In genomic region chr2:11348209-11348749, GRCh38 we compare ENCODE assay signal across 18 cellular contexts. TPM values are rescaled to one million over a fixed set of nuclear protein-coding genes. Genes with fewer than 3 reads are reported as not detected.
DNase-seq lines count a peak whose midpoint lies in the region; ATAC-seq, FAIRE-seq and TF ChIP-seq lines count a peak whose summit lies in the region.
"Had no signal": no experiment of that assay in that cellular context is flagged by ENCODE, and none has a peak within 500 bp of the region (broad histone marks: within the 10 kb centered on the region; RNA-seq: fewer than 3 reads in every experiment).

No MANE protein-coding gene starts in this region.

- H2BK15ac ChIP-seq in H1 (ENCODE audit: low read length) = no peak overlapping the region

- peaks cover 0 to 3% of the 10 kb centered on the region in 2 experiments; a peak in 3 of 4 replicates for H3K79me2 ChIP-seq in H1 (ENCODE audit: control insufficient read depth in 1 of 2, insufficient read depth in 2 of 2, low read length in 2 of 2)

- no peak overlapping the region for H2BK120ac ChIP-seq in H1 (replicated peaks; ENCODE audit: low read depth, low read length)

- H3K4me2 ChIP-seq in H1 (ENCODE audit: insufficient read depth in 1 of 2, low read depth in 2 of 2, low read length in 2 of 2) = no peak overlapping the region

- H3K18ac ChIP-seq in H1 (ENCODE audit: extremely low read depth, low read length) = no peak overlapping the region

- TF ChIP-seq CTCF in H1 (IDR thresholded peaks at IDR 0.05; ENCODE audit: control extremely low read depth in 1 of 3, insufficient read depth in 1 of 3, low read depth in 1 of 3, low read length in 3 of 3) = no peak

- TF ChIP-seq RAD21 in H1 (IDR thresholded peaks at IDR 0.05 in 1 of 2, conservative IDR thresholded peaks at IDR 0.05 in 1 of 2; ENCODE audit: low read depth in 2 of 2, low read length in 2 of 2) = no peak

- H3K9me3 ChIP-seq in H1 (ENCODE audit: insufficient read depth in 2 of 2, low read depth in 1 of 2, low read length in 1 of 2) (no peaks in the 10 kb centered on the region), subcutaneous abdominal adipose tissue (ENCODE audit: control insufficient read depth in 5 of 5, low read length in 5 of 5) (no peaks in the 10 kb centered on the region)
- H3K9me3 ChIP-seq: SJCRH30, thoracic aorta had no signal

- peak overlapping the region; percentile 5 for H3K4ac ChIP-seq in H1 (replicated peaks; ENCODE audit: insufficient read length, low read depth, low read length)

- ATAC-seq in GM18505 (IDR thresholded peaks at IDR 0.05; ENCODE audit: unreplicated experiment) = no peak
- ATAC-seq: effector memory CD8-positive, alpha-beta T cell; PC-3; T-helper 17 cell had no signal

- POLR2A ChIA-PET in H1 (lab: Charles Lee; ENCODE audit: partially characterized antibody) = no interaction called here

- H2AFZ ChIP-seq in H1 (ENCODE audit: low read length) = 0 out of 2 replicates have a peak overlapping the region, but pooled peaks have one; percentile 58

- H3K23me2 ChIP-seq in H1 (ENCODE audit: low read depth, low read length) = peaks cover 7% of the 10 kb centered on the region

- TF ChIP-seq EP300 in H1 (IDR thresholded peaks at IDR 0.05; ENCODE audit: borderline replicate concordance in 1 of 2, low read depth in 2 of 2, low read length in 2 of 2) = no peak

- H4K91ac ChIP-seq in H1 (replicated peaks; ENCODE audit: insufficient read length, low read length) = no peak overlapping the region

- H4K8ac ChIP-seq in H1 (ENCODE audit: extremely low read depth, insufficient read depth, low read length) = no peak overlapping the region

- H4K5ac ChIP-seq in H1 (ENCODE audit: insufficient read length, low read depth, low read length) = no peak overlapping the region

- H3K27me3 ChIP-seq in H1 (replicated peaks in 1 of 4; ENCODE audit: control insufficient read depth in 3 of 4, extremely low read depth in 1 of 4, insufficient read depth in 3 of 4, low read length in 3 of 4) (no peaks in the 10 kb centered on the region), subcutaneous abdominal adipose tissue (ENCODE audit: control insufficient read depth in 5 of 5, insufficient read depth in 4 of 5, low read length in 5 of 5) (no peaks in the 10 kb centered on the region)

- H3K23ac ChIP-seq in H1 (ENCODE audit: insufficient read length) = no peak overlapping the region

- no peak overlapping the region for H2BK12ac ChIP-seq in H1 (ENCODE audit: low read depth, low read length)

- no peak overlapping the region for H3K14ac ChIP-seq in H1 (ENCODE audit: insufficient read length)

- no peak overlapping the region for H3K4me3 ChIP-seq in H1 (ENCODE audit: extremely low read depth in 1 of 4, insufficient read depth in 2 of 4, low read depth in 3 of 4, low read length in 4 of 4)
- peak overlapping the region in 1 of 5 donors; percentile 34 for H3K4me3 ChIP-seq in subcutaneous abdominal adipose tissue (ENCODE audit: low read depth in 1 of 5, low read length in 5 of 5)
- H3K4me3 ChIP-seq: SJCRH30, thoracic aorta had no signal

- H3K4me1 ChIP-seq in H1 (replicated peaks in 1 of 4; ENCODE audit: control insufficient read depth in 3 of 4, insufficient read depth in 4 of 4, low read length in 3 of 4) (peaks cover 0 to 5% (median 0%) of the 10 kb centered on the region in 4 experiments; a peak in 4 of 7 replicates), subcutaneous abdominal adipose tissue (ENCODE audit: control insufficient read depth in 5 of 5, insufficient read depth in 5 of 5, low read length in 5 of 5) (peaks cover 0 to 31% (median 27%) of the 10 kb centered on the region in 5 donors)

- CTCF ChIA-PET in H1 (lab: Charles Lee; ENCODE audit: partially characterized antibody) = interaction anchor here (0.8 to 1.3 kb wide), 4 partner anchors 9 to 64 kb away, joined by 3 to 5 read pairs (median 3); no protein-coding TSS in a partner anchor

- no peak overlapping the region for H3K27ac ChIP-seq in H1 (ENCODE audit: low read depth, low read length)
- peak overlapping the region; percentile 71 for H3K27ac ChIP-seq in subcutaneous abdominal adipose tissue (ENCODE audit: low read depth, low read length)
- H3K27ac ChIP-seq: SJCRH30, thoracic aorta had no signal

- DNase-seq in NCI-H69 (lab: John Stamatoyannopoulos, UW) (peak; percentile 2), H1 (ENCODE audit: low read depth in 1 of 2, low spot score in 2 of 2) (no peak), medulla oblongata (ENCODE audit: extremely low spot score) (peak; percentile 50), NAMALWA (ENCODE audit: low spot score) (no peak)
- no peak for DNase-seq in stimulated activated naive CD4-positive, alpha-beta T cell (lab: John Stamatoyannopoulos, UW)
- DNase-seq: activated CD4-positive, alpha-beta memory T cell treated with anti-CD3 and anti-CD28 coated beads for 36 hours; activated T-cell treated with anti-CD3 and anti-CD28 coated beads for 4 hours; COR-L47; DND-41; effector memory CD8-positive, alpha-beta T cell; mesenchymal stem cell; NCI-H1436 treated with DMSO at 0.1 percent for 48 hours; SJCRH30; T-helper 17 cell had no signal

- WGBS in H1 (ENCODE audit: extremely low coverage in 1 of 2, insufficient coverage in 1 of 2, insufficient read length in 1 of 2, insufficient replicate concordance in 2 of 2, low coverage in 1 of 2, low lambda C conversion rate in 2 of 2, missing lambda C conversion rate in 1 of 2), 2 experiments = 74% methylated on average over 5 of the region's 5 CpGs; no CpG with 5 or more reads in 1 of the 2 experiments

- no peaks in the 10 kb centered on the region for H3K36me3 ChIP-seq in H1 (ENCODE audit: control insufficient read depth in 2 of 4, insufficient read depth in 4 of 4, low read length in 3 of 4)
- no peaks in the 10 kb centered on the region for H3K36me3 ChIP-seq in subcutaneous abdominal adipose tissue (ENCODE audit: control insufficient read depth in 5 of 5, insufficient read depth in 5 of 5, low read length in 5 of 5)
- H3K36me3 ChIP-seq: SJCRH30, thoracic aorta had no signal

- H3K79me1 ChIP-seq in H1 (ENCODE audit: low read depth, low read length) = 0 out of 2 replicates have a peak, but pooled peaks cover 3% of the 10 kb centered on the region

- no peak overlapping the region for H2AK5ac ChIP-seq in H1 (ENCODE audit: low read depth, low read length)

- TF ChIP-seq POLR2A in H1 (IDR thresholded peaks at IDR 0.05; ENCODE audit: control extremely low read depth in 1 of 2, low read depth in 2 of 2, low read length in 2 of 2) = no peak
- no peak for TF ChIP-seq POLR2A in GM18505 (IDR thresholded peaks at IDR 0.05; ENCODE audit: borderline replicate concordance, extremely low read depth, insufficient read depth, insufficient read length)

- H4K20me1 ChIP-seq in H1 (replicated peaks in 1 of 2; ENCODE audit: control insufficient read depth in 1 of 2, insufficient read depth in 2 of 2, low read length in 2 of 2) = peaks cover 0 to 4% of the 10 kb centered on the region in 2 experiments

- no peak for FAIRE-seq in H1 (lab: Jason Lieb, UNC)

- no peak overlapping the region for H2BK20ac ChIP-seq in H1 (ENCODE audit: low read length)

- H3K56ac ChIP-seq in H1 (replicated peaks; ENCODE audit: insufficient read length, low read depth, low read length) = no peak overlapping the region

- H2BK5ac ChIP-seq in H1 (ENCODE audit: low read depth, low read length) = no peak overlapping the region

- H3K9ac ChIP-seq in H1 (replicated peaks in 1 of 4; ENCODE audit: extremely low read depth in 1 of 4, low read depth in 3 of 4, low read length in 3 of 4) = no peak overlapping the region
- H3K9ac ChIP-seq in subcutaneous abdominal adipose tissue (ENCODE audit: low read length in 5 of 5) = peak overlapping the region in 3 of 5 donors; percentile 9 to 80 (median 11)

TF ChIP-seq in H1, 55 proteins besides CTCF, POLR2A, EP300 and RAD21:
- TF ChIP-seq USF2 (IDR thresholded peaks at IDR 0.05; ENCODE audit: low read length) (no peak), MAFK (IDR thresholded peaks at IDR 0.05; ENCODE audit: low read depth, low read length) (no peak), TEAD4 (IDR thresholded peaks at IDR 0.05; ENCODE audit: low read depth, low read length) (no peak), EZH2 (IDR thresholded peaks at IDR 0.05; ENCODE audit: low read depth, low read length, severe bottlenecking) (no peak), NRF1 (IDR thresholded peaks at IDR 0.05; ENCODE audit: low read depth, low read length) (no peak), SRF (IDR thresholded peaks at IDR 0.05; ENCODE audit: low read depth, low read length) (no peak), KDM4A (IDR thresholded peaks at IDR 0.05; ENCODE audit: low read depth, low read length, severe bottlenecking) (no peak)
TF ChIP-seq in H1: peak in this region for 0.

RNA-seq across cellular contexts. Expression of gene ROCK2, which starts 3.8 kb away (rescaled TPM):
- 28.8 and 29.0 TPM in 2 replicates for total RNA-seq in H1 (2021; fragmentation: NEBNext Ultra II Directional; extraction: Animal tissue kit (Norgen Biotek cat#: 25700))
- polyA plus RNA-seq in H1 (2011; rRNA removed) = 1.7 and 2.7 TPM in 2 replicates
- polyA plus RNA-seq in H1 (2011; cell fraction: cytosol; rRNA removed) = 3.5 TPM
- polyA plus RNA-seq in H1 (2011; cell fraction: nucleus; rRNA removed) = 1.8 TPM
- 5.7 to 15.7 TPM (median 8.3 TPM) in 4 replicates for polyA plus RNA-seq in H1 (2012, experiment 1 of 2)
- 0.45 TPM for polyA plus RNA-seq in H1 (2012, experiment 2 of 2)
- polyA plus RNA-seq in H1 (2013, experiment 1 of 2) = 15.7 TPM
- 15.4 TPM for polyA plus RNA-seq in H1 (2013, experiment 2 of 2)
- 12.8 and 13.4 TPM in 2 replicates for polyA minus RNA-seq in H1 (2011; rRNA and poly(A)+ RNA removed)
- polyA minus RNA-seq in H1 (2011; cell fraction: cytosol; rRNA and poly(A)+ RNA removed) = 12.6 TPM
- polyA minus RNA-seq in H1 (2011; cell fraction: nucleus; rRNA and poly(A)+ RNA removed) = 23.3 TPM

Comparison
In these comparisons a context has a peak if more than half of its experiments do, and no peak if none do; other contexts are left out.
1. DNase-seq: peak in NCI-H69 (single experiment) and medulla oblongata (single experiment); none in H1 (0 of 2), NAMALWA (single experiment) and stimulated activated naive CD4-positive, alpha-beta T cell (0 of 6).
2. H3K9ac ChIP-seq: peak in subcutaneous abdominal adipose tissue (3 of 5); none in H1 (0 of 4).